Comparison of ENCODE assay signal across 1 cellular context in the genomic region with DNA sequence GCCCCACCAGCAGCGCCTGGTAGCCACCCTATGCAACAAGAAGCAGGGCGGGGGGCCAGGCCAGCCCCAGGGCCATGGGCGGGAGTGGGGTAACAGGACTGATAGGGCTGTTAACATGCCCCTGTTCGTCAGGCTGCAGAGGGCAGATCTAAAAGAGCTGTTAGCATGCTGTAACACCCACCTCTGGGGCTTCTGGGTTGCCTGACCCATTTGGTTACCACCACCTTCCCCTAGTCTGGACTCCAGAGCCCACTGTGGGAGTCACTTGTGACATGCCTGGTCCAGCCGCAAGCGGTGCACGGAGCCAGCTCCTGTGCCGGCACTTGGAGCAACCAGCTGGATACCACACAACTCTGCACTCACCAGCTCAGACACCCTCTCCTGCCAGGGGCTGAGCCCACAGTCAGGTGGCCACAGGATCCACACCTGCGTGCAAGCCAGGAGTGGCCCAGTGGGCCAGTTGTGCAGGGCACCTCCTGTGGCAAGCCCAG.
TF ChIP-seq lines count a peak whose summit lies in the region.

No MANE protein-coding gene starts in this region.

TF ChIP-seq in HepG2, 621 proteins besides CTCF, POLR2A, EP300 and RAD21 (continued from another document):
- TF ChIP-seq ATF7-NPFF (CRISPR knock-in tag; IDR thresholded peaks at IDR 0.05; ENCODE audit: low read depth) (no peak), IRX3 (CRISPR knock-in tag; IDR thresholded peaks at IDR 0.05; ENCODE audit: borderline replicate concordance, low read depth) (no peak)
